9 cellular contexts compared by ENCODE assay signal in genomic region chr1:34884961-34885360, GRCh38. TPM values are rescaled to one million over a fixed set of nuclear protein-coding genes. Genes with fewer than 3 reads are reported as not detected.
A peak's percentile ranks its signal among the peaks of the same experiment; 100 is the strongest.
DNase-seq lines count a peak whose midpoint lies in the region; ATAC-seq and TF ChIP-seq lines count a peak whose summit lies in the region.
"Had no signal": no experiment of that assay in that cellular context is flagged by ENCODE, and none has a peak within 500 bp of the region (broad histone marks: within the 10 kb centered on the region; RNA-seq: fewer than 3 reads in every experiment).

No MANE protein-coding gene starts in this region.

- TF ChIP-seq EP300 in suprapubic skin (IDR thresholded peaks at IDR 0.05): no peak

- peaks cover 44% of the 10 kb centered on the region for H3K27me3 Mint-ChIP-seq in activated naive CD4-positive, alpha-beta T cell treated with anti-CD3 and anti-CD28 coated beads for 36 hours (ENCODE audit: low read depth)
- H3K27me3 Mint-ChIP-seq in activated B cell treated with CpG ODN at 0.5 μM for 24 hours: peaks cover 31% of the 10 kb centered on the region

- CTCF ChIA-PET in activated naive CD4-positive, alpha-beta T cell treated with anti-CD3 and anti-CD28 coated beads for 36 hours (lab: Charles Lee): no interaction called here
- CTCF ChIA-PET in activated B cell treated with CpG ODN at 0.5 μM for 24 hours (lab: Charles Lee): no interaction called here

- no peaks in the 10 kb centered on the region for H3K36me3 ChIP-seq in suprapubic skin

- intact Hi-C loops in activated naive CD4-positive, alpha-beta T cell treated with anti-CD3 and anti-CD28 coated beads for 36 hours (cut with micrococcal nuclease): no loop called here
- intact Hi-C loops in activated B cell treated with CpG ODN at 0.5 μM for 24 hours (cut with micrococcal nuclease) (no loop called here), lower leg skin (cut with DNase I; ENCODE audit: low total_unique reads) (no loop called here)

- POLR2A ChIA-PET in activated B cell treated with CpG ODN at 0.5 μM for 24 hours (lab: Charles Lee): interaction anchor here (0.6 to 2.0 kb wide), 6 partner anchors 18 to 848 kb away, joined by 3 to 9 read pairs (median 6); partner anchors contain the start of genes SMIM12, TMEM35B and ZMYM1

- H3K4me1 ChIP-seq in suprapubic skin: peaks cover 9% of the 10 kb centered on the region

- H3K4me1 Mint-ChIP-seq in activated naive CD4-positive, alpha-beta T cell treated with anti-CD3 and anti-CD28 coated beads for 36 hours (ENCODE audit: low read depth): peaks cover 5% of the 10 kb centered on the region
- peaks cover 5% of the 10 kb centered on the region for H3K4me1 Mint-ChIP-seq in activated B cell treated with CpG ODN at 0.5 μM for 24 hours

- TF ChIP-seq CTCF in activated B cell treated with CpG ODN at 0.5 μM for 24 hours (IDR thresholded peaks at IDR 0.05): no peak
- TF ChIP-seq CTCF in suprapubic skin (IDR thresholded peaks at IDR 0.05): no peak
- no peak for TF ChIP-seq CTCF in lower leg skin (IDR thresholded peaks at IDR 0.05)

- peak overlapping the region; percentile 68 for H3K4me3 ChIP-seq in iPS-18c (ENCODE audit: insufficient read depth, low read depth, low read length)
- peak overlapping the region; percentile 23 for H3K4me3 ChIP-seq in suprapubic skin
- no peak overlapping the region for H3K4me3 ChIP-seq in lower leg skin (ENCODE audit: low read depth, poor library complexity, severe bottlenecking)

- no peaks in the 10 kb centered on the region for H3K9me3 Mint-ChIP-seq in activated naive CD4-positive, alpha-beta T cell treated with anti-CD3 and anti-CD28 coated beads for 36 hours
- no peaks in the 10 kb centered on the region for H3K9me3 Mint-ChIP-seq in activated B cell treated with CpG ODN at 0.5 μM for 24 hours

- TF ChIP-seq POLR2A in suprapubic skin (IDR thresholded peaks at IDR 0.05): no peak
- TF ChIP-seq POLR2A in lower leg skin (IDR thresholded peaks at IDR 0.05): no peak

- no peaks in the 10 kb centered on the region for H3K36me3 Mint-ChIP-seq in activated naive CD4-positive, alpha-beta T cell treated with anti-CD3 and anti-CD28 coated beads for 36 hours (ENCODE audit: low read depth)
- H3K36me3 Mint-ChIP-seq in activated B cell treated with CpG ODN at 0.5 μM for 24 hours (ENCODE audit: low read depth): peaks cover 2% of the 10 kb centered on the region

- 54% methylated on average over 11 of the region's 19 CpGs for WGBS in suprapubic skin
- 55 to 57% methylated on average over 19 of the region's 19 CpGs for WGBS in lower leg skin, 2 donors

- peaks cover 35% of the 10 kb centered on the region for H3K27me3 ChIP-seq in suprapubic skin

- no peak overlapping the region for H3K27ac Mint-ChIP-seq in activated naive CD4-positive, alpha-beta T cell treated with anti-CD3 and anti-CD28 coated beads for 36 hours
- no peak overlapping the region for H3K27ac Mint-ChIP-seq in activated B cell treated with CpG ODN at 0.5 μM for 24 hours

- no peak for ATAC-seq in activated B cell treated with CpG ODN at 0.5 μM for 24 hours (ENCODE audit: low read depth)

- peak overlapping the region; percentile 62 for H3K4me3 Mint-ChIP-seq in activated naive CD4-positive, alpha-beta T cell treated with anti-CD3 and anti-CD28 coated beads for 36 hours
- peak overlapping the region; percentile 70 for H3K4me3 Mint-ChIP-seq in activated B cell treated with CpG ODN at 0.5 μM for 24 hours

- no peak for DNase-seq in activated naive CD4-positive, alpha-beta T cell treated with anti-CD3 and anti-CD28 coated beads for 36 hours
- no peak for DNase-seq in activated naive CD4-positive, alpha-beta T cell treated with Interleukin-2 at 50 U/mL for 16 hours
- no peak for DNase-seq in activated B cell treated with CpG ODN at 0.5 μM for 24 hours
- no peak for DNase-seq in suprapubic skin (ENCODE audit: low spot score in 2 of 2)
- no peak for DNase-seq in NCI-H526 treated with DMSO at 0.1 percent for 48 hours (lab: John Stamatoyannopoulos, UW)
- no peak for DNase-seq in lower leg skin (ENCODE audit: low spot score in 2 of 2)
- no peak for DNase-seq in NOMO-1 treated with dmso at 0.1 percent for 144 hours (lab: John Stamatoyannopoulos, UW; ENCODE audit: unreplicated experiment)
- DNase-seq: activated gamma-delta T cell had no signal

- H3K9me3 ChIP-seq in iPS-18c (ENCODE audit: control insufficient read depth, insufficient read depth, low read length): no peaks in the 10 kb centered on the region
- H3K9me3 ChIP-seq in suprapubic skin: no peaks in the 10 kb centered on the region

- no peak overlapping the region for H3K27ac ChIP-seq in suprapubic skin

RNA-seq across cellular contexts. Expression of gene SMIM12, which starts 25.4 kb away (rescaled TPM):
- total RNA-seq in activated naive CD4-positive, alpha-beta T cell treated with anti-CD3 and anti-CD28 coated beads for 36 hours: 10 to 100 TPM; 37.6 to 38.6 TPM
- total RNA-seq in activated B cell treated with CpG ODN at 0.5 μM for 24 hours (45.9 and 46.3 TPM in 2 replicates), suprapubic skin (10 to 100 TPM; 17.1 to 38.1 (median 31.5) TPM), lower leg skin (10 to 100 TPM; 22.7 to 28.8 (median 25.7) TPM)

RNA-seq across cellular contexts. Expression of gene DLGAP3, which starts 44.5 kb away (rescaled TPM):
- under 1 TPM; 0.69 to 0.74 TPM for total RNA-seq in activated naive CD4-positive, alpha-beta T cell treated with anti-CD3 and anti-CD28 coated beads for 36 hours
- total RNA-seq in activated B cell treated with CpG ODN at 0.5 μM for 24 hours (3.9 and 6.0 TPM in 2 replicates), suprapubic skin (under 1 TPM in 1 of 4 donors, not detected in 3; 0.55 TPM), lower leg skin (under 1 TPM in 2 of 4 donors, not detected in 2; 0.07 to 0.19 TPM)
